ENCODE assay signal across 21 cellular contexts in genomic region chr7:131613909-131614308, GRCh38.
"Had no signal": no experiment of that assay in that cellular context is flagged by ENCODE, and none has a peak within 500 bp of the region (broad histone marks: within the 10 kb centered on the region; RNA-seq: fewer than 3 reads in every experiment).

No MANE protein-coding gene starts in this region.

- H3K4me3 ChIP-seq: colonic mucosa, dorsolateral prefrontal cortex, esophagus muscularis mucosa, gastroesophageal sphincter, heart left ventricle, lower lobe of right lung had no signal

- H3K27ac ChIP-seq: colonic mucosa, dorsolateral prefrontal cortex, esophagus muscularis mucosa, foreskin keratinocyte, gastroesophageal sphincter, lower lobe of right lung had no signal

- DNase-seq: cerebellar nuclear complex; colonic mucosa; dermis blood vessel endothelial cell; dorsolateral prefrontal cortex; effector CD4-positive, alpha-beta T cell; effector memory CD4-positive, alpha-beta T cell; foreskin keratinocyte; heart left ventricle; hippocampal formation; left colon; left ventricle myocardium superior; lower lobe of right lung; mesenchymal stem cell; midbrain had no signal

- H3K36me3 ChIP-seq: colonic mucosa, esophagus muscularis mucosa, gastroesophageal sphincter, heart left ventricle, lower lobe of right lung had no signal

- H3K4me1 ChIP-seq: colonic mucosa, esophagus muscularis mucosa, foreskin keratinocyte, gastroesophageal sphincter had no signal

- H3K9me3 ChIP-seq: colonic mucosa, esophagus muscularis mucosa, gastroesophageal sphincter, heart left ventricle, lower lobe of right lung had no signal

- FAIRE-seq: endothelial cell of umbilical vein, frontal cortex, islet of Langerhans, keratinocyte had no signal

- H3K27me3 ChIP-seq: colonic mucosa, dorsolateral prefrontal cortex, esophagus muscularis mucosa, foreskin keratinocyte, gastroesophageal sphincter, heart left ventricle had no signal

- ATAC-seq: foreskin keratinocyte, gastroesophageal sphincter, left colon, left lobe of liver, lower lobe of right lung had no signal
